ENCODE assay signal across 11 cellular contexts in the genomic region with DNA sequence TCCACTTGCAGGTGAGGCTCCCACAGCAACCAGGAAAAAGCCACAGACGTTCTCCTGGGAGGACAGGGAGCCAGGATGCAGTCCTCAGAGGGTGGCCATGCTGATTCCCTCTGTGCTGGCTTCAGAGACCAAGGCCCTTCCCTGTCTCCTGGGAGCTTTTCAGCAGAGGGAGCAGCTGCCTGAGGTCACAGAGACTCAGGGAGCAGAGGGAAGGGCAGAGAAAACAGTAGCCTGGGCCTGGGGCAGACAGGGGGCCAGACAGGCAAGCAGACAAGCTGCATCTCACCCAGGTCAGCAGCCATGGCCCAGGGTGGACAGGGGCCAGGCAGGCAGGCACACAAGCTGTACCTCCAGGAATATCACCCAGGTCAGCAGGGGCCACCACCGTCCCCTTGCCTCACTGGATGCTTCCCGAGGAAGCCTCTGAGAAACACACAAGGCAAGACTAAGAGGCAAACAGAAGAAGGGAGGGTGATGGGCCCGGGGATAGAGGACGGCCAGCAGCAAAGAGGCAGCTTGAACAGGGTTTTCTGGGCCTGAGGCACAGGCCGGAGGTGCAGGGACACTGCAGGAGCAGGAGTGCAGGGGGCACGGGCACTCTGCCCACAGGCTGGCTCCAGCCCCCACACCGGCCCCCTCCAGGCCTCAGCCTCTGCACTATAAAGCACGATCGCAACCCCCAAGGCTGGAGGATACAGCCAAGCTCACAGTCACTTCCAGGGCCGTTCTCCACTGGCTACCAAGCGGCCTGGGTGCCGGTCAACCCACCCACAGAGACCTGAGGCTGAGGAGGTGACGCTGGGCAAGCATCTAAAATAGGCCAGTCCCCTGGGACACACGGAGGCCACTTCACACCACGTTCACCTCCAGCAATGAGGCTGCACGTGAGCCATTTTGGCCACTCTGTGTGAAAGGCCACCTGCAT. TPM values are rescaled to one million over a fixed set of nuclear protein-coding genes. Genes with fewer than 3 reads are reported as not detected.
DNase-seq lines count a peak whose midpoint lies in the region; TF ChIP-seq lines count a peak whose summit lies in the region.
"Had no signal": no experiment of that assay in that cellular context is flagged by ENCODE, and none has a peak within 500 bp of the region (broad histone marks: within the 10 kb centered on the region; RNA-seq: fewer than 3 reads in every experiment).

No MANE protein-coding gene starts in this region.

- H3K4me3 ChIP-seq in BLaER1 (peak overlapping the region; percentile 4; the same call in 1 of the 2 replicates), colonic mucosa (no peak overlapping the region), neural progenitor cell (no peak overlapping the region), H7 (ENCODE audit: insufficient read depth, low read depth, low read length) (no peak overlapping the region)

- peak overlapping the region in 2 of 3 donors; percentile 80 to 81 for H3K27ac Mint-ChIP-seq in IgD-negative memory B cell
- peak overlapping the region; percentile 66 for H3K27ac Mint-ChIP-seq in neural progenitor cell

- intact Hi-C loops in colonic mucosa (cut with DNase I): loop anchor here (10.0 kb wide), 2 partner anchors 89 to 199 kb away; a partner anchor contains a TSS

- H3K9me3 ChIP-seq in BLaER1 (peaks cover 3% of the 10 kb centered on the region; the same call in 1 of the 2 replicates), colonic mucosa (no peaks in the 10 kb centered on the region), neural progenitor cell (ENCODE audit: low read depth) (no peaks in the 10 kb centered on the region)
- H3K9me3 ChIP-seq: neutrophil had no signal

- no peak overlapping the region for H2AFZ ChIP-seq in neural progenitor cell (replicated peaks)

- H3K4me3 Mint-ChIP-seq in IgD-negative memory B cell (peak overlapping the region in 3 of 4 donors; percentile 51 to 59 (median 58)), neural progenitor cell (no peak overlapping the region)

- peaks cover 66% of the 10 kb centered on the region for H3K4me1 ChIP-seq in BLaER1
- H3K4me1 ChIP-seq in colonic mucosa: peaks cover 31% of the 10 kb centered on the region
- H3K4me1 ChIP-seq in neural progenitor cell: no peaks in the 10 kb centered on the region

- no peak for TF ChIP-seq CTCF in colonic mucosa (IDR thresholded peaks at IDR 0.05)
- TF ChIP-seq CTCF in neural progenitor cell (IDR thresholded peaks at IDR 0.05): no peak

- peaks cover 16 to 48% (median 24%) of the 10 kb centered on the region in 3 donors for H3K4me1 Mint-ChIP-seq in IgD-negative memory B cell
- peaks cover 30% of the 10 kb centered on the region for H3K4me1 Mint-ChIP-seq in neural progenitor cell

- no peaks in the 10 kb centered on the region for H3K27me3 ChIP-seq in BLaER1
- no peaks in the 10 kb centered on the region for H3K27me3 ChIP-seq in colonic mucosa
- H3K27me3 ChIP-seq in neural progenitor cell: peaks cover 16% of the 10 kb centered on the region
- peaks cover 2% of the 10 kb centered on the region for H3K27me3 ChIP-seq in H7 (ENCODE audit: control insufficient read depth, insufficient read depth, low read length)
- H3K27me3 ChIP-seq: neutrophil had no signal

- no peaks in the 10 kb centered on the region for H3F3A ChIP-seq in neural progenitor cell (ENCODE audit: low read depth)

- DNase-seq in colonic mucosa (peak; percentile 19), neural progenitor cell (ENCODE audit: low spot score) (no peak), NCI-H146 treated with DMSO at 0.1 percent for 48 hours (lab: John Stamatoyannopoulos, UW; ENCODE audit: unreplicated experiment) (no peak), NCI-H510A (lab: John Stamatoyannopoulos, UW) (no peak), H7 (no peak)
- no peak for DNase-seq in activated CD4-positive, alpha-beta T cell treated with anti-CD3 and anti-CD28 coated beads, Interleukin-2, amount 50 U/mL, for 48 hours
- DNase-seq: stimulated activated CD4-positive, alpha-beta T cell treated with anti-CD3 and anti-CD28 coated beads, Interleukin-4, amount 100 ng/mL, for 1 hour had no signal

- H3K4me2 ChIP-seq in BLaER1 (peak overlapping the region; percentile 71), neural progenitor cell (no peak overlapping the region)

- H3K36me3 ChIP-seq in BLaER1 (peaks cover 84% of the 10 kb centered on the region), colonic mucosa (peaks cover 4% of the 10 kb centered on the region), neural progenitor cell (no peaks in the 10 kb centered on the region), H7 (replicated peaks; ENCODE audit: control insufficient read depth, insufficient read depth, low read length) (no peaks in the 10 kb centered on the region)

- H3K27me3 Mint-ChIP-seq in IgD-negative memory B cell (no peaks in the 10 kb centered on the region), neural progenitor cell (ENCODE audit: insufficient read depth, low read depth) (peaks cover 7% of the 10 kb centered on the region)

- peak overlapping the region; percentile 55 for H3K27ac ChIP-seq in BLaER1
- H3K27ac ChIP-seq in colonic mucosa: no peak overlapping the region
- no peak overlapping the region for H3K27ac ChIP-seq in neural progenitor cell
- H3K27ac ChIP-seq: neutrophil had no signal

- H4K20me1 ChIP-seq in BLaER1 (peaks cover 100% of the 10 kb centered on the region), neural progenitor cell (ENCODE audit: low read depth) (peaks cover 61% of the 10 kb centered on the region)

- no peaks in the 10 kb centered on the region for H3K9me3 Mint-ChIP-seq in IgD-negative memory B cell
- H3K9me3 Mint-ChIP-seq in neural progenitor cell: no peaks in the 10 kb centered on the region
- H3K9me3 Mint-ChIP-seq: T-helper 1 cell treated with Interleukin-12 subunit alpha and Interleukin-12 subunit beta and Interleukin-4 antibody, amounts not matched to agents 30 μg/mL and 1 μg/mL, for 36 hours had no signal

- H3K79me2 ChIP-seq in neural progenitor cell (ENCODE audit: low read depth): peaks cover 6% of the 10 kb centered on the region

- H3K9ac ChIP-seq in BLaER1 (peak overlapping the region; percentile 53), colonic mucosa (ENCODE audit: low read depth in 2 of 2, low read length in 2 of 2) (peak overlapping the region in 1 of 2 donors; percentile 59), neural progenitor cell (no peak overlapping the region)

- H3K36me3 Mint-ChIP-seq in IgD-negative memory B cell (peaks cover 9% of the 10 kb centered on the region), neural progenitor cell (peaks cover 16% of the 10 kb centered on the region)

RNA-seq across cellular contexts. Expression of a gene that starts 6.1 kb away (rescaled TPM):
- 30.3 TPM for polyA plus RNA-seq in IgD-negative memory B cell
- total RNA-seq in colonic mucosa (10 to 100 TPM; 74.9 to 88.0 TPM), neural progenitor cell (ENCODE audit: low replicate concordance) (5.8 and 22.3 TPM in 2 replicates)
- total RNA-seq in H7 (2014; rRNA removed; shearing (Covaris generic)): 19.6 and 28.6 TPM in 2 replicates

RNA-seq across cellular contexts. Expression of a gene that starts 19.1 kb away (rescaled TPM):
- polyA plus RNA-seq in IgD-negative memory B cell: 10.9 TPM
- total RNA-seq in colonic mucosa (10 to 100 TPM; 51.8 to 59.6 TPM), neural progenitor cell (ENCODE audit: low replicate concordance) (1.7 TPM in 1 of 2 replicates, not detected in the other)
- 1.6 and 2.8 TPM in 2 replicates for total RNA-seq in H7 (2014; rRNA removed; shearing (Covaris generic))

RNA-seq across cellular contexts. Expression of a gene that starts 43.0 kb away (rescaled TPM):
- 222 TPM for polyA plus RNA-seq in IgD-negative memory B cell
- 100 to 1,000 TPM; 101 to 138 TPM for total RNA-seq in colonic mucosa
- 44.3 and 56.4 TPM in 2 replicates for total RNA-seq in neural progenitor cell (ENCODE audit: low replicate concordance)
- total RNA-seq in H7 (2014; rRNA removed; shearing (Covaris generic)): 80.2 and 98.4 TPM in 2 replicates

Comparison
In these comparisons a context has a peak if more than half of its experiments do, and no peak if none do; other contexts are left out.
1. RNA of a gene that starts 19.1 kb away (total RNA-seq): 51.8 to 59.6 TPM in colonic mucosa; 1.6 to 2.8 TPM in H7 and 1.7 TPM in neural progenitor cell; every median in the first group is over 10 times any median in the second.